Comparison of ENCODE assay signal across 17 cellular contexts in the genomic region with DNA sequence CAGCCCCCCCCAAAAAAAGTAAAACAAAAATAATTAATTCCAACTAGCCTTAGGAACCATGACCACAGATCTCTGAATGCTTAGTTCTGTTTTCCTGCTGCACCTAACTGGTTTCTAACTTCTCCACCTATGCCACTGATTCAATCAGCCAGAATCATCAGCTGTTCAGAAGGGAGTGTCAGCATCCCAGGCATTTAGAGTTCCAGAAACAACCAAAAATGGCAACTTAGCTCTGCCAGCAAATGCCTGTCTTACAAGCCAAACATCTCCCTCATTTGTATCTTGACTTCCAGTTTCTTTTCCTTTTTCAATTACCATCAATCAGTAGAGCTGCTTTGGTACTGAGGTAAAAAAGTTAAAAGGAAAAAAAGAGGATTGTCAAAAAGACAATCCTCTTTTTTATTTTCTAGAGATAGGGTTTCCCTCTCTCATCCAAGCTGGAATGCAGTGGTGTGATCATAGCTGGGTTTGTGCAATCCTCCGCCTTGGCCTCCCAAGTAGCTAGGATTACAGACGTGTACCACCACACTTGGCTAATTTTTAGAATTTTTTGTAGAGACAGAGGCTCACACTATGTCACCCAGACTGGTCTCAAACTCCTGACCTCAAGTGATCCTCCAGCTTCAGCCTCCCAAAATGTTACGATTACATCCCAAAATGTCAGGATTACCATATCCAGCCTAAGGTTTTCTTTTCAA. TPM values are rescaled to one million over a fixed set of nuclear protein-coding genes. Genes with fewer than 3 reads are reported as not detected.
DNase-seq lines count a peak whose midpoint lies in the region; ATAC-seq and TF ChIP-seq lines count a peak whose summit lies in the region.
"Had no signal": no experiment of that assay in that cellular context is flagged by ENCODE, and none has a peak within 500 bp of the region (broad histone marks: within the 10 kb centered on the region; RNA-seq: fewer than 3 reads in every experiment).

No MANE protein-coding gene starts in this region.

- TF ChIP-seq CTCF in activated B cell treated with CpG ODN at 0.5 μM for 24 hours (IDR thresholded peaks at IDR 0.05) (no peak), nephron progenitor cell (IDR thresholded peaks at IDR 0.05) (no peak), uterus (IDR thresholded peaks at IDR 0.05) (no peak)

- H3K4me3 ChIP-seq in uterus: no peak overlapping the region
- H3K4me3 ChIP-seq: breast epithelium, ovary had no signal

- H3K36me3 ChIP-seq in uterus: no peaks in the 10 kb centered on the region
- H3K36me3 ChIP-seq: breast epithelium, ovary had no signal

- CTCF ChIA-PET in activated B cell treated with CpG ODN at 0.5 μM for 24 hours (lab: Charles Lee): no interaction called here

- intact Hi-C loops in activated B cell treated with CpG ODN at 0.5 μM for 24 hours (cut with micrococcal nuclease) (loop anchor here (10.0 kb wide), 1 partner anchor 161 kb away; a partner anchor contains a TSS), uterus (cut with DNase I; ENCODE audit: low total_unique reads) (no loop called here)

- no peak for DNase-seq in activated B cell treated with CpG ODN at 0.5 μM for 24 hours
- DNase-seq in fibroblast of peridontal ligament (ENCODE audit: extremely low read depth): peak; percentile 32
- no peak for DNase-seq in nephron progenitor cell
- no peak for DNase-seq in uterus
- no peak for DNase-seq in NCI-H1694 (lab: John Stamatoyannopoulos, UW)
- DNase-seq in DMS153 (lab: John Stamatoyannopoulos, UW): no peak
- DNase-seq: activated CD4-positive, alpha-beta T cell treated with anti-CD3 and anti-CD28 coated beads for 1 hour; activated naive CD4-positive, alpha-beta T cell; DMS79; Karpas-422; mammary epithelial cell; ovary had no signal

- H3K9me3 Mint-ChIP-seq in activated B cell treated with CpG ODN at 0.5 μM for 24 hours (no peaks in the 10 kb centered on the region), nephron progenitor cell (no peaks in the 10 kb centered on the region)

- peaks cover 28% of the 10 kb centered on the region for H3K4me1 Mint-ChIP-seq in activated B cell treated with CpG ODN at 0.5 μM for 24 hours
- peaks cover 31% of the 10 kb centered on the region for H3K4me1 Mint-ChIP-seq in nephron progenitor cell

- H3K4me3 Mint-ChIP-seq in activated B cell treated with CpG ODN at 0.5 μM for 24 hours (no peak overlapping the region), nephron progenitor cell (no peak overlapping the region)

- H3K27me3 Mint-ChIP-seq in activated B cell treated with CpG ODN at 0.5 μM for 24 hours: no peaks in the 10 kb centered on the region
- H3K27me3 Mint-ChIP-seq in nephron progenitor cell (ENCODE audit: low read depth, poor library complexity): no peaks in the 10 kb centered on the region

- H3K36me3 Mint-ChIP-seq in activated B cell treated with CpG ODN at 0.5 μM for 24 hours (ENCODE audit: low read depth): peaks cover 39% of the 10 kb centered on the region
- peaks cover 28% of the 10 kb centered on the region for H3K36me3 Mint-ChIP-seq in nephron progenitor cell (ENCODE audit: low read depth)

- TF ChIP-seq POLR2A in uterus (IDR thresholded peaks at IDR 0.05): no peak

- no peak for ATAC-seq in activated B cell treated with CpG ODN at 0.5 μM for 24 hours (ENCODE audit: low read depth)
- ATAC-seq in GM19467 (IDR thresholded peaks at IDR 0.05; ENCODE audit: unreplicated experiment): no peak
- ATAC-seq in GM18909 (IDR thresholded peaks at IDR 0.05; ENCODE audit: poor library complexity, unreplicated experiment): no peak
- ATAC-seq: Right ventricle myocardium inferior had no signal

- peak overlapping the region; percentile 68 to 80 for H3K27ac ChIP-seq in uterus
- H3K27ac ChIP-seq: ovary had no signal

- no peaks in the 10 kb centered on the region for H3K27me3 ChIP-seq in uterus
- H3K27me3 ChIP-seq: breast epithelium, ovary had no signal

- peak overlapping the region; percentile 30 for H3K27ac Mint-ChIP-seq in activated B cell treated with CpG ODN at 0.5 μM for 24 hours
- H3K27ac Mint-ChIP-seq in nephron progenitor cell: peak overlapping the region; percentile 71

- no peaks in the 10 kb centered on the region for H3K9me3 ChIP-seq in uterus
- H3K9me3 ChIP-seq: breast epithelium, ovary had no signal

- POLR2A ChIA-PET in activated B cell treated with CpG ODN at 0.5 μM for 24 hours (lab: Charles Lee): interaction anchor here (0.6 kb wide), 2 partner anchors 40 to 72 kb away, joined by 4 read pairs; no protein-coding TSS in a partner anchor

- H3K4me1 ChIP-seq in uterus: peaks cover 5 to 7% of the 10 kb centered on the region in 2 donors
- H3K4me1 ChIP-seq: breast epithelium had no signal

RNA-seq across cellular contexts. Expression of a gene that starts 45.2 kb away (rescaled TPM):
- total RNA-seq in activated B cell treated with CpG ODN at 0.5 μM for 24 hours: 0.07 TPM in 1 of 2 replicates, not detected in the other
- total RNA-seq in uterus: 1 to 10 TPM in 1 of 4 donors, under 1 TPM in 1, not detected in 2; 0.69 to 1.5 TPM
- total RNA-seq: Right ventricle myocardium inferior; T-helper 1 cell treated with Interleukin-12 subunit alpha and Interleukin-12 subunit beta and Interleukin-4 antibody, amounts not matched to agents 30 ng/mL and 1 ng/mL, for 36 hours had no signal
